In the genomic region with DNA sequence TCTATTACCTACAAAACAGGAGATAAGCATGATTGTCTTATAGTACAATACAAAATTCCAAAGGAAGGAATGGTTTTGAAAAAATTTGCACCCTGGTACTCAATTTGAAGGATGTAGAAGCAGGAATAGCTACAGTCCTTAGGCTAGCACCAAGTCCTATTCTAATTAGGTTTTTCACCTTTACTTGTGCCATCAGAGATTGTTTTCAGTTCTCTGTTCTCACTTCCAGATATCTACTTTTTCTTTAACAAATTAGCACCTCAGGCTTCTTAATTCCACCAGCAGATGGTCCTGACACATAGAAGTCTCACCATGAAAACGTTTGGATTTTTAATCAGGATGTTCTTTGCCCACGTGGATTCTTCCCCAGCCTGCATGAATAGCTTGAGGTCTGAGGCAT, we compare ENCODE assay signal across 22 cellular contexts. TPM values are rescaled to one million over a fixed set of nuclear protein-coding genes. Genes with fewer than 3 reads are reported as not detected.
DNase-seq lines count a peak whose midpoint lies in the region; ATAC-seq lines count a peak whose summit lies in the region.
"Had no signal": no experiment of that assay in that cellular context is flagged by ENCODE, and none has a peak within 500 bp of the region (broad histone marks: within the 10 kb centered on the region; RNA-seq: fewer than 3 reads in every experiment).

No MANE protein-coding gene starts in this region.

- no peaks in the 10 kb centered on the region for H3K36me3 ChIP-seq in Karpas-422 (ENCODE audit: insufficient read depth, low read length)
- H3K36me3 ChIP-seq: esophagus squamous epithelium had no signal

- H3K4me1 ChIP-seq in Karpas-422 (ENCODE audit: low read length), result no peaks in the 10 kb centered on the region
- H3K4me1 ChIP-seq: psoas muscle had no signal

- no peaks in the 10 kb centered on the region for H3K27me3 ChIP-seq in Karpas-422 (ENCODE audit: low read length)
- H3K27me3 ChIP-seq: esophagus squamous epithelium had no signal

- no peak overlapping the region for H3K4me3 ChIP-seq in Karpas-422 (ENCODE audit: low read length)
- H3K4me3 ChIP-seq: esophagus squamous epithelium, psoas muscle had no signal

- no peaks in the 10 kb centered on the region for H3K9me3 ChIP-seq in Karpas-422 (ENCODE audit: low read length)
- H3K9me3 ChIP-seq: esophagus squamous epithelium, psoas muscle had no signal

- H3K9ac ChIP-seq in Karpas-422 (ENCODE audit: low read length), result no peak overlapping the region

- H3K9me2 ChIP-seq in Karpas-422 (replicated peaks; ENCODE audit: insufficient read depth, low read length), result no peaks in the 10 kb centered on the region

- H3K27ac ChIP-seq in Karpas-422 (ENCODE audit: low read length), result no peak overlapping the region
- H3K27ac ChIP-seq: esophagus squamous epithelium, psoas muscle had no signal

- no peak overlapping the region for H2AFZ ChIP-seq in Karpas-422 (ENCODE audit: low read length)

- no peak overlapping the region for H3K4me2 ChIP-seq in Karpas-422 (ENCODE audit: low read depth, low read length, poor library complexity, severe bottlenecking)

- DNase-seq in mesenteric fat pad (ENCODE audit: low spot score) (no peak), Karpas-422 (no peak), epidermal melanocyte (ENCODE audit: insufficient read length, low spot score) (no peak)
- no peak for DNase-seq in activated naive CD4-positive, alpha-beta T cell (lab: John Stamatoyannopoulos, UW)
- DNase-seq: activated CD8-positive, alpha-beta T cell treated with anti-CD3 and anti-CD28 coated beads, Interleukin-2, amount 10 ng/mL, durations not matched to agents 7 days and 5 days; activated naive CD8-positive, alpha-beta T cell treated with anti-CD3 and anti-CD28 coated beads, Interleukin-2, amount 50 U/mL, for 24 hours; CD4-positive, alpha-beta T cell; DMS79; esophagus squamous epithelium; glutamatergic neuron; NCI-H1436 treated with DMSO at 0.1 percent for 48 hours; NCI-H345; psoas muscle; stimulated activated naive CD8-positive, alpha-beta T cell treated with anti-CD3 and anti-CD28 coated beads, Interleukin-15, amount 100 ng/mL, for 72 hours had no signal

- H3K79me2 ChIP-seq in Karpas-422 (ENCODE audit: low read length), result no peaks in the 10 kb centered on the region

- ATAC-seq in GM18502 (IDR thresholded peaks at IDR 0.05; ENCODE audit: poor library complexity, unreplicated experiment) (peak; percentile 72), GM19455 (IDR thresholded peaks at IDR 0.05; ENCODE audit: unreplicated experiment) (peak; percentile 65), HG02623 (IDR thresholded peaks at IDR 0.05; ENCODE audit: unreplicated experiment) (peak; percentile 88), HG03159 (IDR thresholded peaks at IDR 0.05; ENCODE audit: unreplicated experiment) (peak; percentile 68)
- ATAC-seq: activated CD8-positive, alpha-beta T cell treated with anti-CD3 and anti-CD28 coated beads, Interleukin-2, amount 10 ng/mL, durations not matched to agents 7 days and 5 days; activated naive CD8-positive, alpha-beta T cell treated with anti-CD3 and anti-CD28 coated beads, Interleukin-2, amount 50 U/mL, for 24 hours; natural killer cell treated with Interleukin-12 subunit alpha and Interleukin-12 subunit beta and Interleukin-15 and Interleukin-18, amount 100 ng/mL, for 72 hours; psoas muscle; stimulated activated naive CD8-positive, alpha-beta T cell treated with anti-CD3 and anti-CD28 coated beads, Interleukin-15, amount 100 ng/mL, for 72 hours had no signal

- no peaks in the 10 kb centered on the region for H4K20me1 ChIP-seq in Karpas-422 (ENCODE audit: insufficient read depth, low read depth, low read length)

RNA-seq across cellular contexts. Expression of gene IL5RA, which starts 43.8 kb away (rescaled TPM):
- total RNA-seq in mesenteric fat pad, result not detected
- total RNA-seq in Karpas-422 (2014; rRNA removed; shearing (Covaris generic); ENCODE audit: low replicate concordance), result not detected in 2 replicates
- total RNA-seq: activated CD8-positive, alpha-beta T cell treated with anti-CD3 and anti-CD28 coated beads, Interleukin-2, amount 10 ng/mL, durations not matched to agents 7 days and 5 days; activated T-helper 1 cell treated with anti-CD3 and anti-CD28 coated beads, Interleukin-12 subunit alpha, Interleukin-12 subunit beta, Interleukin-2, Interleukin-4 antibody, amounts not matched to agents 30 ng/mL and 10 ng/mL and 1 ng/mL, durations not matched to agents 14 hours and 24 hours and 36 hours; lung microvascular endothelial cell; T-helper 1 cell treated with Interleukin-12 subunit alpha and Interleukin-12 subunit beta and Interleukin-4 antibody, amounts not matched to agents 30 ng/mL and 1 ng/mL, for 36 hours had no signal
